19 cellular contexts compared by ENCODE assay signal in the genomic region with DNA sequence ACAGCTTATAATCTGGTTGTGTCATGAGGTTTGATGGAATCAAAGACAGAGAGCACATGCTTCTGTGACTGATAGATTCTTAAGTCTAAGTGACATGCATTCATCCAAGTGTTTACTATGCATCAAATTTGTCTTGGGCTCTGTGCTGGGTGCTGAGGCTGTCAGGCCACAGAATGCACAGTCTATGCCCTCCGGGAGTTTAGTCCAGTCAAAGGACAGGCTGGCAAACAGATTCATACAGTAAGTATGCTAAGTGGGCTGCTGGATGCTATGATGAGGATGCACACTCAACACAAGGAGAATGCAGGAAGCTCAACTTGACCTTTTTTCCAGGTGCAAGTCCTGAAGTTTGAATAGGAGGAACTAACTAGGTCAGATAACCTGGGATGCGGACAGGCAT.
"Had no signal": no experiment of that assay in that cellular context is flagged by ENCODE, and none has a peak within 500 bp of the region (broad histone marks: within the 10 kb centered on the region; RNA-seq: fewer than 3 reads in every experiment).

No MANE protein-coding gene starts in this region.

- H3K9me3 ChIP-seq: SJSA1 had no signal

- DNase-seq: IMR-90, Karpas-422, KG1, MM.1S, NCI-H1092 treated with DMSO at 0.1 percent for 48 hours, NCI-H1436, NCI-H187, NCI-H2029, NCI-H2081 treated with DMSO at 0.1 percent for 48 hours, NCI-H2171, NCI-H345, NCI-H446 treated with DMSO at 0.1 percent for 48 hours, NCI-H510A treated with DMSO at 0.1 percent for 48 hours, NCI-H526, Right ventricle myocardium superior, RPMI8226, SIG-M5 had no signal

- H3K4me1 ChIP-seq: SJSA1 had no signal

- H3K27ac ChIP-seq: SJSA1, SK-N-MC had no signal

- H3K4me3 ChIP-seq: SJSA1, SK-N-MC had no signal

- H3K27me3 ChIP-seq: SJSA1 had no signal

- H3K36me3 ChIP-seq: SJSA1 had no signal
